9 cellular contexts compared by ENCODE assay signal in genomic region chr16:10616744-10617640, GRCh38. TPM values are rescaled to one million over a fixed set of nuclear protein-coding genes. Genes with fewer than 3 reads are reported as not detected.
DNase-seq lines count a peak whose midpoint lies in the region; ATAC-seq, FAIRE-seq and TF ChIP-seq lines count a peak whose summit lies in the region.
"Had no signal": no experiment of that assay in that cellular context is flagged by ENCODE, and none has a peak within 500 bp of the region (broad histone marks: within the 10 kb centered on the region; RNA-seq: fewer than 3 reads in every experiment).

No MANE protein-coding gene starts in this region.

- no peak overlapping the region for H3K4me2 ChIP-seq in GM12878 (ENCODE audit: control insufficient read depth, insufficient read depth)

- H3K27me3 Mint-ChIP-seq in activated CD4-positive, alpha-beta T cell treated with anti-CD3 and anti-CD28 coated beads, Interleukin-2, amount 10 ng/mL, durations not matched to agents 7 days and 5 days, result peaks cover 1% of the 10 kb centered on the region
- H3K27me3 Mint-ChIP-seq in T-helper 17 cell, result peaks cover 55% of the 10 kb centered on the region

- H3K9me3 ChIP-seq in GM12878 (replicated peaks; ENCODE audit: control insufficient read depth, insufficient read depth, low read length) (no peaks in the 10 kb centered on the region), T-helper 17 cell (ENCODE audit: control insufficient read depth, low read length, poor library complexity, severe bottlenecking) (no peaks in the 10 kb centered on the region)

- no peak for TF ChIP-seq POLR2A in GM12878 (IDR thresholded peaks at IDR 0.05; ENCODE audit: low read depth, low read length)

- H3K9me3 Mint-ChIP-seq in activated CD4-positive, alpha-beta T cell treated with anti-CD3 and anti-CD28 coated beads, Interleukin-2, amount 10 ng/mL, durations not matched to agents 7 days and 5 days, result no peaks in the 10 kb centered on the region
- H3K9me3 Mint-ChIP-seq: CD4-positive, CD25-positive, alpha-beta regulatory T cell had no signal

- BruUV-seq in GM12878 (replicated peaks; lab: Mats Ljungman, UMichigan), result no TSS peak

- H4K20me1 ChIP-seq in GM12878 (ENCODE audit: control insufficient read depth, insufficient read depth), result no peaks in the 10 kb centered on the region

- H3K36me3 Mint-ChIP-seq in activated CD4-positive, alpha-beta T cell treated with anti-CD3 and anti-CD28 coated beads, Interleukin-2, amount 10 ng/mL, durations not matched to agents 7 days and 5 days (ENCODE audit: low read depth), result no peaks in the 10 kb centered on the region
- H3K36me3 Mint-ChIP-seq in T-helper 17 cell (ENCODE audit: low read depth), result no peaks in the 10 kb centered on the region
- H3K36me3 Mint-ChIP-seq: CD4-positive, CD25-positive, alpha-beta regulatory T cell had no signal

- WGBS in GM12878 (ENCODE audit: insufficient coverage, insufficient replicate concordance, low lambda C conversion rate, missing lambda C conversion rate), result 2% methylated on average over 15 of the region's 15 CpGs

- H3K4me3 ChIP-seq in GM12878, result no peak overlapping the region

- peaks cover 0 to 5% of the 10 kb centered on the region in 2 experiments; a peak in 1 of 4 replicates for H3K27me3 ChIP-seq in GM12878 (replicated peaks in 1 of 2; ENCODE audit: control insufficient read depth in 2 of 2, insufficient read depth in 2 of 2, low read length in 1 of 2)

- no peak for TF ChIP-seq RAD21 in GM12878 (IDR thresholded peaks at IDR 0.05; ENCODE audit: insufficient read depth, low read depth, low read length)

- TF ChIP-seq EP300 in GM12878 (IDR thresholded peaks at IDR 0.05; ENCODE audit: borderline replicate concordance in 1 of 2, control insufficient read depth in 1 of 2, low read depth in 2 of 2, low read length in 2 of 2), result no peak

- no peak for DNase-seq in activated CD4-positive, alpha-beta T cell treated with anti-CD3 and anti-CD28 coated beads, Interleukin-2, amount 10 ng/mL, durations not matched to agents 7 days and 5 days
- DNase-seq in activated CD4-positive, alpha-beta T cell treated with anti-CD3 and anti-CD28 coated beads, Interleukin-2, amount 50 U/mL, for 48 hours, result no peak
- DNase-seq in GM12878 (ENCODE audit: low read depth, low spot score) (no peak), left kidney (ENCODE audit: low read depth, low spot score) (peak; percentile 72), NCI-H1417 (lab: John Stamatoyannopoulos, UW) (no peak), SHP77 treated with DMSO at 0.1 percent for 48 hours (lab: John Stamatoyannopoulos, UW) (no peak), T-helper 17 cell (no peak), COR-L47 (lab: John Stamatoyannopoulos, UW) (no peak)
- DNase-seq: CD4-positive, CD25-positive, alpha-beta regulatory T cell had no signal

- no peak overlapping the region for H3K9ac ChIP-seq in GM12878 (ENCODE audit: control insufficient read depth, insufficient read depth, low read length)

- peak; percentile 38 for FAIRE-seq in GM12878 (lab: Jason Lieb, UNC)

- H3K27ac ChIP-seq in GM12878 (ENCODE audit: control insufficient read depth, insufficient read depth), result no peak overlapping the region

- H3K36me3 ChIP-seq in GM12878 (ENCODE audit: control insufficient read depth in 2 of 2, insufficient read depth in 2 of 2, low read length in 1 of 2), result no peaks in the 10 kb centered on the region

- no peak overlapping the region for H2AFZ ChIP-seq in GM12878 (ENCODE audit: control insufficient read depth, low read depth, low read length)

- POLR2A ChIA-PET in activated CD4-positive, alpha-beta T cell treated with anti-CD3 and anti-CD28 coated beads, Interleukin-2, amount 10 ng/mL, durations not matched to agents 7 days and 5 days (lab: Charles Lee), result no interaction called here
- POLR2A ChIA-PET in GM12878 (lab: Charles Lee), result interaction anchor here (0.6 kb wide), 1 partner anchor 11 kb away, joined by 4 read pairs; no protein-coding TSS in a partner anchor

- no peak for TF ChIP-seq CTCF in GM12878 (IDR thresholded peaks at IDR 0.05 in 2 of 3, conservative IDR thresholded peaks at IDR 0.05 in 1 of 3; ENCODE audit: control insufficient read depth in 2 of 3, extremely low read depth in 1 of 3, insufficient read depth in 1 of 3, low read depth in 3 of 3, low read length in 3 of 3)

- H3K4me1 ChIP-seq in GM12878 (ENCODE audit: control insufficient read depth, insufficient read depth, low read length), result no peaks in the 10 kb centered on the region; the same call in 1 of the 2 replicates

- RAD21 ChIA-PET in GM12878 (lab: Charles Lee; ENCODE audit: unreplicated experiment), result interaction anchor here (0.6 to 0.7 kb wide), 2 partner anchors 47 to 1949 kb away, joined by 3 to 4 read pairs; no protein-coding TSS in a partner anchor

- H3K4me1 Mint-ChIP-seq in activated CD4-positive, alpha-beta T cell treated with anti-CD3 and anti-CD28 coated beads, Interleukin-2, amount 10 ng/mL, durations not matched to agents 7 days and 5 days, result no peaks in the 10 kb centered on the region
- no peaks in the 10 kb centered on the region for H3K4me1 Mint-ChIP-seq in T-helper 17 cell

- SMC1A ChIA-PET in GM12878 (lab: Charles Lee; ENCODE audit: uncharacterized antibody, unreplicated experiment), result no interaction called here

- in situ Hi-C loops in GM12878 (cut with MboI), result no loop called here

- CTCF ChIA-PET in activated CD4-positive, alpha-beta T cell treated with anti-CD3 and anti-CD28 coated beads, Interleukin-2, amount 10 ng/mL, durations not matched to agents 7 days and 5 days (lab: Charles Lee), result interaction anchor here (0.6 to 0.7 kb wide), 2 partner anchors 18 to 26 kb away, joined by 3 to 4 read pairs; no protein-coding TSS in a partner anchor
- CTCF ChIA-PET in GM12878 (lab: Yijun Ruan, JAX), result interaction anchor here (0.5 to 1.0 kb wide), 2 partner anchors 18 to 51 kb away, joined by 3 to 4 read pairs; no protein-coding TSS in a partner anchor

- no peak for ATAC-seq in GM12878
- no peak for ATAC-seq in T-helper 17 cell

- H3K27ac Mint-ChIP-seq in activated CD4-positive, alpha-beta T cell treated with anti-CD3 and anti-CD28 coated beads, Interleukin-2, amount 10 ng/mL, durations not matched to agents 7 days and 5 days, result peak overlapping the region; percentile 19
- no peak overlapping the region for H3K27ac Mint-ChIP-seq in T-helper 17 cell
- H3K27ac Mint-ChIP-seq: CD4-positive, CD25-positive, alpha-beta regulatory T cell had no signal

- no peaks in the 10 kb centered on the region for H3K79me2 ChIP-seq in GM12878 (ENCODE audit: control insufficient read depth, insufficient read depth, low read length)

- intact Hi-C loops in GM12878 (cut with micrococcal nuclease; ENCODE audit: unreplicated experiment), result no loop called here

- no peak overlapping the region for H3K4me3 Mint-ChIP-seq in activated CD4-positive, alpha-beta T cell treated with anti-CD3 and anti-CD28 coated beads, Interleukin-2, amount 10 ng/mL, durations not matched to agents 7 days and 5 days
- no peak overlapping the region for H3K4me3 Mint-ChIP-seq in T-helper 17 cell
- H3K4me3 Mint-ChIP-seq: CD4-positive, CD25-positive, alpha-beta regulatory T cell had no signal

TF ChIP-seq in GM12878, 131 proteins besides CTCF, POLR2A, EP300 and RAD21:
- TF ChIP-seq PKNOX1 (IDR thresholded peaks at IDR 0.05) (no peak), FOXK2 (IDR thresholded peaks at IDR 0.05) (0 out of 2 replicates have a peak, but pooled peaks have one; percentile 6)

RNA-seq across cellular contexts. Expression of gene EMP2, which starts 36.6 kb away (rescaled TPM):
- not detected for total RNA-seq in activated CD4-positive, alpha-beta T cell treated with anti-CD3 and anti-CD28 coated beads, Interleukin-2, amount 10 ng/mL, durations not matched to agents 7 days and 5 days
- total RNA-seq in GM12878 (2013; cell fraction: nucleolus; rRNA removed), result 0.95 and 1.0 TPM in 2 replicates
- total RNA-seq in GM12878 (2014; rRNA removed), result 3.2 and 3.4 TPM in 2 replicates
- 2.6 and 2.9 TPM in 2 replicates for total RNA-seq in GM12878 (2014; rRNA removed; fragmentation: Illumina TruSeq; extraction: Trizol)
- 5.7 and 5.8 TPM in 2 replicates for total RNA-seq in GM12878 (2021)
- polyA plus RNA-seq in GM12878 (2011; ENCODE audit: low read depth), result 1.9 TPM
- polyA plus RNA-seq in GM12878 (2011; rRNA removed), result 0.20 and 0.41 TPM in 2 replicates
- polyA plus RNA-seq in GM12878 (2011; cell fraction: cytosol; rRNA removed), result 0.15 and 0.33 TPM in 2 replicates
- 0.26 and 0.31 TPM in 2 replicates for polyA plus RNA-seq in GM12878 (2011; cell fraction: nucleus; rRNA removed)
- 0.80 and 0.93 TPM in 2 replicates for polyA plus RNA-seq in GM12878 (2012)
- polyA plus RNA-seq in GM12878 (2014; fragmentation: Illumina TruSeq; extraction: Trizol), result 2.9 and 3.6 TPM in 2 replicates
- polyA plus RNA-seq in GM12878 (2014; fragmentation: Nextera tagmentation; extraction: Ambion mirVana), result 1 to 10 TPM; 4.4 to 6.1 TPM
- 2.9 and 3.1 TPM in 2 replicates for polyA plus RNA-seq in GM12878 (2014; rRNA removed)
- polyA plus RNA-seq in GM12878 (2016; fragmentation: Nextera tagmentation; extraction: Ambion mirVana), result 10 to 100 TPM in 1 of 2 experiments, 1 to 10 TPM in 1; 8.9 to 10.4 TPM
- polyA minus RNA-seq in GM12878 (2011; rRNA and poly(A)+ RNA removed), result 0.41 and 0.51 TPM in 2 replicates
- 0.53 and 0.83 TPM in 2 replicates for polyA minus RNA-seq in GM12878 (2011; cell fraction: cytosol; rRNA and poly(A)+ RNA removed)
- polyA minus RNA-seq in GM12878 (2011; cell fraction: nucleus; rRNA and poly(A)+ RNA removed), result 0.12 and 0.29 TPM in 2 replicates
- total RNA-seq in T-helper 17 cell, result not detected
- total RNA-seq: CD4-positive, CD25-positive, alpha-beta regulatory T cell had no signal
- polyA plus RNA-seq: CD4-positive, CD25-positive, alpha-beta regulatory T cell had no signal
